In genomic region chr3:143753456-143753855, GRCh38 we compare ENCODE assay signal across 21 cellular contexts.
A peak's percentile ranks its signal among the peaks of the same experiment; 100 is the strongest.
DNase-seq lines count a peak whose midpoint lies in the region; TF ChIP-seq lines count a peak whose summit lies in the region.
"Had no signal": no experiment of that assay in that cellular context is flagged by ENCODE, and none has a peak within 500 bp of the region (broad histone marks: within the 10 kb centered on the region; RNA-seq: fewer than 3 reads in every experiment).

No MANE protein-coding gene starts in this region.

- no peak for TF ChIP-seq EP300 in transverse colon (IDR thresholded peaks at IDR 0.05; ENCODE audit: low read depth)

- peak; percentile 26 for DNase-seq in NCI-H82 (lab: John Stamatoyannopoulos, UW)
- DNase-seq in NCI-H82 treated with DMSO at 0.1 percent for 48 hours (lab: John Stamatoyannopoulos, UW; ENCODE audit: unreplicated experiment), result no peak
- DNase-seq in NCI-H146 (lab: John Stamatoyannopoulos, UW), result peak; percentile 55
- peak; percentile 11 for DNase-seq in left kidney (ENCODE audit: low read depth, low spot score)
- no peak for DNase-seq in neural progenitor cell (ENCODE audit: low spot score)
- no peak for DNase-seq in transverse colon
- DNase-seq in stimulated activated naive CD4-positive, alpha-beta T cell (lab: John Stamatoyannopoulos, UW), result no peak
- DNase-seq in NCI-H2107 treated with DMSO at 0.1 percent for 48 hours (lab: John Stamatoyannopoulos, UW; ENCODE audit: unreplicated experiment), result no peak
- DNase-seq: AML-193, DMS153, GF-D8, GM23248, IMR-90, Karpas-422, MG63, NCI-H1048, NCI-H1436, NCI-H2081 treated with DMSO at 0.1 percent for 48 hours had no signal

- H3K4me1 Mint-ChIP-seq in neural progenitor cell, result peaks cover 31% of the 10 kb centered on the region

- H3K27me3 ChIP-seq in neural progenitor cell (no peaks in the 10 kb centered on the region), transverse colon (no peaks in the 10 kb centered on the region)
- H3K27me3 ChIP-seq: MG63 had no signal

- peaks cover 42% of the 10 kb centered on the region for H3K4me1 ChIP-seq in neural progenitor cell
- peaks cover 0 to 11% (median 0%) of the 10 kb centered on the region in 4 donors for H3K4me1 ChIP-seq in transverse colon

- H3K27ac ChIP-seq in neural progenitor cell (peak overlapping the region; percentile 81), transverse colon (no peak overlapping the region)
- H3K27ac ChIP-seq: 22Rv1, GM23248 had no signal

- in situ Hi-C loops in transverse colon (cut with MboI; ENCODE audit: low pct_ligation_motif_present in 1 of 4, low pct_unique_long_range_greater_than_20kb in 1 of 4, low sequenced_read_pairs in 3 of 4), result loop anchor here in 1 of 4 donors (25.0 kb wide), 1 partner anchor 209 kb away; the partner anchor contains the start of gene DIPK2A

- no peak overlapping the region for H3K4me3 ChIP-seq in neural progenitor cell
- H3K4me3 ChIP-seq in transverse colon, result no peak overlapping the region
- H3K4me3 ChIP-seq: GM23248, HAP-1, MG63 had no signal

- TF ChIP-seq CTCF in neural progenitor cell (IDR thresholded peaks at IDR 0.05) (no peak), transverse colon (IDR thresholded peaks at IDR 0.05) (no peak)

- intact Hi-C loops in transverse colon (cut with DNase I; ENCODE audit: low total_unique reads), result no loop called here

- no peak for TF ChIP-seq POLR2A in transverse colon (IDR thresholded peaks at IDR 0.05)

- peaks cover 2% of the 10 kb centered on the region for H3K36me3 Mint-ChIP-seq in neural progenitor cell
- H3K36me3 Mint-ChIP-seq: CD14-positive monocyte had no signal

- H3K79me2 ChIP-seq in neural progenitor cell (ENCODE audit: low read depth), result no peaks in the 10 kb centered on the region

- peak overlapping the region; percentile 78 for H3K27ac Mint-ChIP-seq in neural progenitor cell
- H3K27ac Mint-ChIP-seq: CD14-positive monocyte had no signal

- peaks cover 18% of the 10 kb centered on the region for H3F3A ChIP-seq in neural progenitor cell (ENCODE audit: low read depth)

- no peak overlapping the region for H3K9ac ChIP-seq in neural progenitor cell
- H3K9ac ChIP-seq: GM23248 had no signal

- peak overlapping the region; percentile 86 for H2AFZ ChIP-seq in neural progenitor cell (replicated peaks)
- H2AFZ ChIP-seq: GM23248 had no signal

- peak overlapping the region; percentile 7 for H3K4me2 ChIP-seq in neural progenitor cell

- H4K20me1 ChIP-seq in neural progenitor cell (ENCODE audit: low read depth), result no peaks in the 10 kb centered on the region

- H3K9me3 Mint-ChIP-seq in neural progenitor cell, result no peaks in the 10 kb centered on the region
- H3K9me3 Mint-ChIP-seq: CD14-positive monocyte had no signal

- H3K9me3 ChIP-seq in neural progenitor cell (ENCODE audit: low read depth), result no peaks in the 10 kb centered on the region
- H3K9me3 ChIP-seq in transverse colon, result no peaks in the 10 kb centered on the region
- H3K9me3 ChIP-seq: HAP-1, MG63 had no signal

- H3K4me3 Mint-ChIP-seq in neural progenitor cell, result no peak overlapping the region
- H3K4me3 Mint-ChIP-seq: CD14-positive monocyte had no signal

- H3K36me3 ChIP-seq in neural progenitor cell (no peaks in the 10 kb centered on the region), transverse colon (no peaks in the 10 kb centered on the region)
- H3K36me3 ChIP-seq: HAP-1, MG63 had no signal

- H3K27me3 Mint-ChIP-seq in neural progenitor cell (ENCODE audit: insufficient read depth, low read depth), result no peaks in the 10 kb centered on the region

Comparison
In these comparisons a context has a peak if more than half of its experiments do, and no peak if none do; other contexts are left out.
1. DNase-seq: peak in NCI-H82 (single experiment), NCI-H146 (single experiment) and left kidney (single experiment); none in NCI-H82 treated with DMSO at 0.1 percent for 48 hours (single experiment), neural progenitor cell (single experiment), transverse colon (single experiment), stimulated activated naive CD4-positive, alpha-beta T cell (0 of 6) and NCI-H2107 treated with DMSO at 0.1 percent for 48 hours (single experiment).